Comparison of ENCODE assay signal across 13 cellular contexts in the genomic region with DNA sequence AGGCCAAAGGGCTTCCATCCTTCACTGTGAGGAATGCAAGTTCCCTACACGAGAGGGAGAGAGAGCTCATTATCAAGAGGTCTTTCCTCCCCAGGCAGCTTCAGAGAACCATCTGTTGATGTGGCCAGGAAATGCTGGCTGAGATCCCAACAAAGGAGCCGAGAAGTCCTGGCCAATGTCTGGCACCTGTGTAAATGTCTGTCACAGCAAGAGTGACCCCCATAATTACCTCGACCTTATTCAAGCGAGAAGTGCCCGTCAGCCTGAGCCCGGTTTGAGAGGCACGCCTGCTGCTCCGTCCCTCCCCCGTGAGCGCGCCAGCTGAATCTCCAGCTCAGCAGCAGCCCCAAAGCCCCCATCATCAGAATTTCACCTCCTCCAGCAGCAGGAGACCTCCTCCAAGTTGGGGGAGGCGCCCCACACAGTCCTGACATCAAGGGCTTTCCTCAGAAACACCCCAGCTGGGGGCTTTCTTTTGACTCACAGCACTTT. TPM values are rescaled to one million over a fixed set of nuclear protein-coding genes. Genes with fewer than 3 reads are reported as not detected.
DNase-seq lines count a peak whose midpoint lies in the region; ATAC-seq lines count a peak whose summit lies in the region.
"Had no signal": no experiment of that assay in that cellular context is flagged by ENCODE, and none has a peak within 500 bp of the region (broad histone marks: within the 10 kb centered on the region; RNA-seq: fewer than 3 reads in every experiment).

No MANE protein-coding gene starts in this region.

- H4K91ac ChIP-seq in mesenchymal stem cell (ENCODE audit: low read length) = no peak overlapping the region

- H3K4ac ChIP-seq in mesenchymal stem cell (ENCODE audit: low read depth in 1 of 2, low read length in 2 of 2) = no peak overlapping the region

- no peak overlapping the region for H2BK120ac ChIP-seq in mesenchymal stem cell (ENCODE audit: low read depth, low read length)

- peak overlapping the region in 1 of 2 experiments; percentile 2 for H3K14ac ChIP-seq in mesenchymal stem cell (ENCODE audit: low read length in 2 of 2)

- H2AFZ ChIP-seq in neuron (ENCODE audit: low read depth, low read length) = peak overlapping the region; percentile 6
- no peak overlapping the region for H2AFZ ChIP-seq in mesenchymal stem cell (ENCODE audit: low read depth, low read length)

- 33% methylated on average over 12 of the region's 12 CpGs for WGBS in mesenchymal stem cell

- H3K36me3 ChIP-seq in neuron (ENCODE audit: insufficient read depth, low read length) = no peaks in the 10 kb centered on the region
- no peaks in the 10 kb centered on the region for H3K36me3 ChIP-seq in mesenchymal stem cell (ENCODE audit: control insufficient read depth in 1 of 2, insufficient read depth in 2 of 2, low read depth in 1 of 2, low read length in 2 of 2)

- H2BK5ac ChIP-seq in mesenchymal stem cell (ENCODE audit: low read depth, low read length, poor library complexity, severe bottlenecking) = no peak overlapping the region

- H3K27ac ChIP-seq in mesenchymal stem cell (ENCODE audit: low read length, poor library complexity, severe bottlenecking) = no peak overlapping the region

- no peak overlapping the region for H2AK5ac ChIP-seq in mesenchymal stem cell (ENCODE audit: low read length, severe bottlenecking)

- no peak overlapping the region for H3K23ac ChIP-seq in mesenchymal stem cell (ENCODE audit: low read length in 2 of 2)

- ATAC-seq in HG03439 (IDR thresholded peaks at IDR 0.05; ENCODE audit: unreplicated experiment) = no peak
- ATAC-seq in GM19328 (IDR thresholded peaks at IDR 0.05; ENCODE audit: unreplicated experiment) = no peak
- ATAC-seq: activated T-cell treated with anti-CD3 and anti-CD28 coated beads, Interleukin-2, amount 50 U/mL, for 4 hours; esophagus mucosa had no signal

- H2BK15ac ChIP-seq in mesenchymal stem cell (ENCODE audit: low read depth, poor library complexity, severe bottlenecking) = no peak overlapping the region

- H3K9ac ChIP-seq in mesenchymal stem cell (ENCODE audit: low read length) = no peak overlapping the region

- H3K4me3 ChIP-seq in neuron (ENCODE audit: low read length) (peak overlapping the region; percentile 9), mesenchymal stem cell (ENCODE audit: insufficient read depth in 1 of 2, low read depth in 1 of 2, low read length in 2 of 2) (no peak overlapping the region)

- H3K27me3 ChIP-seq in neuron (ENCODE audit: insufficient read depth, low read length) (no peaks in the 10 kb centered on the region), mesenchymal stem cell (ENCODE audit: control insufficient read depth in 1 of 2, insufficient read depth in 1 of 2, low read length in 2 of 2) (peaks cover 3 to 45% of the 10 kb centered on the region in 2 experiments)

- H3K18ac ChIP-seq in mesenchymal stem cell (ENCODE audit: low read depth in 1 of 2, low read length in 2 of 2) = no peak overlapping the region

- H3K4me1 ChIP-seq in neuron (ENCODE audit: insufficient read depth, low read length) (peaks cover 60% of the 10 kb centered on the region), mesenchymal stem cell (ENCODE audit: control insufficient read depth, insufficient read depth, low read depth, low read length) (peaks cover 9% of the 10 kb centered on the region)

- H3K79me1 ChIP-seq in mesenchymal stem cell (replicated peaks; ENCODE audit: low read length, poor library complexity, severe bottlenecking) = no peaks in the 10 kb centered on the region

- no peak overlapping the region for H4K8ac ChIP-seq in mesenchymal stem cell (ENCODE audit: low read length)

- H3K9me3 ChIP-seq in neuron (ENCODE audit: low read length) (no peaks in the 10 kb centered on the region), mesenchymal stem cell (ENCODE audit: control insufficient read depth, low read length) (no peaks in the 10 kb centered on the region)

- no peak overlapping the region for H2BK12ac ChIP-seq in mesenchymal stem cell (ENCODE audit: low read length in 2 of 2)

- in situ Hi-C loops in ACHN (cut with HindIII; ENCODE audit: low pct_ligation_motif_present, low pct_unique_long_range_greater_than_20kb, low sequenced_read_pairs) = no loop called here

- DNase-seq in NCI-H1105 (lab: John Stamatoyannopoulos, UW) = peak; percentile 41
- DNase-seq in NCI-H345 treated with DMSO at 0.1 percent for 48 hours (lab: John Stamatoyannopoulos, UW; ENCODE audit: unreplicated experiment) = peak; percentile 81
- DNase-seq in ecto neural progenitor cell (ENCODE audit: low spot score) = peak; percentile 58
- DNase-seq in ACHN = no peak
- DNase-seq in mesenchymal stem cell = no peak
- DNase-seq: activated CD4-positive, alpha-beta T cell treated with anti-CD3 and anti-CD28 coated beads, Interleukin-2, amount 50 U/mL, for 1 hour; activated T-cell treated with anti-CD3 and anti-CD28 coated beads, Interleukin-2, amount 50 U/mL, for 4 hours; GDM1; stimulated activated naive CD4-positive, alpha-beta T cell treated with Interleukin-2 at 50 U/mL for 16 hours had no signal

- H3K4me2 ChIP-seq in mesenchymal stem cell (ENCODE audit: low read length, poor library complexity, severe bottlenecking) = no peak overlapping the region

RNA-seq across cellular contexts. Expression of gene APCDD1, which starts 48.2 kb away (rescaled TPM):
- polyA plus RNA-seq in mesenchymal stem cell (2013, experiment 1 of 2) = 19.1 TPM
- polyA plus RNA-seq in mesenchymal stem cell (2013, experiment 2 of 2) = 20.6 TPM

Comparison
In these comparisons a context has a peak if more than half of its experiments do, and no peak if none do; other contexts are left out.
1. DNase-seq: peak in NCI-H1105 (single experiment), NCI-H345 treated with DMSO at 0.1 percent for 48 hours (single experiment) and ecto neural progenitor cell (single experiment); none in ACHN (single experiment) and mesenchymal stem cell (single experiment).